10 cellular contexts compared by ENCODE assay signal in genomic region chr9:128362774-128363173, GRCh38. TPM values are rescaled to one million over a fixed set of nuclear protein-coding genes. Genes with fewer than 3 reads are reported as not detected.
DNase-seq lines count a peak whose midpoint lies in the region; TF ChIP-seq lines count a peak whose summit lies in the region.
"Had no signal": no experiment of that assay in that cellular context is flagged by ENCODE, and none has a peak within 500 bp of the region (broad histone marks: within the 10 kb centered on the region; RNA-seq: fewer than 3 reads in every experiment).

No MANE protein-coding gene starts in this region.

- H3K36me3 ChIP-seq in ACC112 (ENCODE audit: insufficient read depth, low read length) (no peaks in the 10 kb centered on the region), parathyroid adenoma (ENCODE audit: control insufficient read depth, insufficient read depth, low read length) (no peaks in the 10 kb centered on the region)
- no peaks in the 10 kb centered on the region for H3K36me3 ChIP-seq in effector memory CD4-positive, alpha-beta T cell (ENCODE audit: control insufficient read depth, insufficient read depth, low read length)
- H3K36me3 ChIP-seq in CD4-positive, alpha-beta memory T cell (ENCODE audit: insufficient read depth, low read length), result no peaks in the 10 kb centered on the region

- H3K4me1 Mint-ChIP-seq in CD4-positive, alpha-beta memory T cell, result peaks cover 2 to 18% (median 8%) of the 10 kb centered on the region in 4 donors

- no peak overlapping the region for H3K9ac ChIP-seq in parathyroid adenoma

- TF ChIP-seq CTCF in RWPE1 (conservative IDR thresholded peaks at IDR 0.05; ENCODE audit: low read depth), result no peak
- TF ChIP-seq CTCF in parathyroid adenoma (IDR thresholded peaks at IDR 0.05), result no peak

- H3K4me2 ChIP-seq in parathyroid adenoma (ENCODE audit: low read length), result no peak overlapping the region

- H3K4me1 ChIP-seq in ACC112 (ENCODE audit: control insufficient read depth, insufficient read depth, low read length, unreplicated experiment) (peaks cover 13% of the 10 kb centered on the region), parathyroid adenoma (no peaks in the 10 kb centered on the region)
- H3K4me1 ChIP-seq in effector memory CD4-positive, alpha-beta T cell (ENCODE audit: control insufficient read depth, insufficient read depth, low read length, poor library complexity, severe bottlenecking), result no peaks in the 10 kb centered on the region
- peaks cover 19% of the 10 kb centered on the region for H3K4me1 ChIP-seq in CD4-positive, alpha-beta memory T cell (ENCODE audit: insufficient read depth, low read length)

- POLR2A ChIA-PET in RWPE1 (lab: Yijun Ruan, JAX; ENCODE audit: low non-redundant PET), result interaction anchor here (0.5 to 1.0 kb wide), 2 partner anchors 190 to 482 kb away, joined by 3 to 9 read pairs; partner anchors contain the start of gene SPTAN1
- POLR2A ChIA-PET in CD4-positive, alpha-beta memory T cell (lab: Charles Lee; ENCODE audit: partially characterized antibody), result interaction anchor here (1.2 to 3.2 kb wide), 6 partner anchors 8 to 455 kb away, joined by 3 to 41 read pairs (median 5); partner anchors contain the start of genes COQ4, ENDOG and URM1

- peak overlapping the region; percentile 10 for H2AFZ ChIP-seq in ACC112 (ENCODE audit: low read length, unreplicated experiment)
- peak overlapping the region; percentile 87 for H2AFZ ChIP-seq in parathyroid adenoma

- H3K27me3 ChIP-seq in ACC112 (ENCODE audit: insufficient read depth, low read length) (no peaks in the 10 kb centered on the region), parathyroid adenoma (ENCODE audit: control insufficient read depth, insufficient read depth, low read length) (no peaks in the 10 kb centered on the region)
- H3K27me3 ChIP-seq in effector memory CD4-positive, alpha-beta T cell (replicated peaks; ENCODE audit: control insufficient read depth, insufficient read depth, low read length, poor library complexity, severe bottlenecking), result no peaks in the 10 kb centered on the region
- no peaks in the 10 kb centered on the region for H3K27me3 ChIP-seq in CD4-positive, alpha-beta memory T cell (ENCODE audit: insufficient read depth, low read length)

- H3K4me3 ChIP-seq in ACC112 (ENCODE audit: low read depth, low read length) (no peak overlapping the region), parathyroid adenoma (ENCODE audit: low read depth, low read length) (no peak overlapping the region)
- no peak overlapping the region for H3K4me3 ChIP-seq in effector memory CD4-positive, alpha-beta T cell (ENCODE audit: insufficient read depth, low read depth, low read length, poor library complexity, severe bottlenecking)
- no peak overlapping the region for H3K4me3 ChIP-seq in CD4-positive, alpha-beta memory T cell (ENCODE audit: low read length in 2 of 2)

- no peak overlapping the region for H3K27ac ChIP-seq in ACC112 (ENCODE audit: low read depth, low read length)
- H3K27ac ChIP-seq in RWPE1, result peak overlapping the region; percentile 84
- H3K27ac ChIP-seq in effector memory CD4-positive, alpha-beta T cell (ENCODE audit: insufficient read depth, low read length, poor library complexity, severe bottlenecking), result peak overlapping the region; percentile 4
- no peak overlapping the region for H3K27ac ChIP-seq in parathyroid adenoma
- H3K27ac ChIP-seq in CD4-positive, alpha-beta memory T cell (ENCODE audit: low read depth, low read length), result no peak overlapping the region

- H3K27ac Mint-ChIP-seq in CD4-positive, alpha-beta memory T cell, result no peak overlapping the region
- H3K27ac Mint-ChIP-seq: naive B cell had no signal

- peaks cover 2 to 4% of the 10 kb centered on the region in 2 donors for H3K27me3 Mint-ChIP-seq in CD4-positive, alpha-beta memory T cell

- no peaks in the 10 kb centered on the region for H3K79me2 ChIP-seq in ACC112 (ENCODE audit: control insufficient read depth, insufficient read depth, low read length, unreplicated experiment)
- H3K79me2 ChIP-seq in parathyroid adenoma, result no peaks in the 10 kb centered on the region

- peak overlapping the region in 2 of 8 donors; percentile 3 to 16 for H3K4me3 Mint-ChIP-seq in CD4-positive, alpha-beta memory T cell

- DNase-seq in RWPE1 (ENCODE audit: low spot score) (no peak), HK-2 (ENCODE audit: unreplicated experiment) (no peak)
- DNase-seq in effector memory CD4-positive, alpha-beta T cell, result no peak
- DNase-seq in stimulated activated naive CD4-positive, alpha-beta T cell (lab: John Stamatoyannopoulos, UW), result no peak
- no peak for DNase-seq in CD4-positive, alpha-beta memory T cell
- DNase-seq in activated effector memory CD4-positive, alpha-beta T cell treated with anti-CD3 and anti-CD28 coated beads, Interleukin-2, amount 50 U/mL, for 16 hours, result no peak

- intact Hi-C loops in CD4-positive, alpha-beta memory T cell (cut with micrococcal nuclease), result loop anchor here (1.0 to 10.0 kb wide), 5 partner anchors 9 to 142 kb away; partner anchors contain the start of genes CERCAM, GLE1 and URM1

- H3K9me3 Mint-ChIP-seq in CD4-positive, alpha-beta memory T cell, result no peaks in the 10 kb centered on the region
- H3K9me3 Mint-ChIP-seq: activated naive CD4-positive, alpha-beta T cell treated with anti-CD3 and anti-CD28 coated beads, Interleukin-2, amount 10 ng/mL, durations not matched to agents 7 days and 5 days; naive B cell had no signal

- no peaks in the 10 kb centered on the region for H3K36me3 Mint-ChIP-seq in CD4-positive, alpha-beta memory T cell
- H3K36me3 Mint-ChIP-seq: activated naive CD4-positive, alpha-beta T cell treated with anti-CD3 and anti-CD28 coated beads, Interleukin-2, amount 10 ng/mL, durations not matched to agents 7 days and 5 days; naive B cell had no signal

- CTCF ChIA-PET in RWPE1 (lab: Yijun Ruan, JAX), result interaction anchor here (0.6 to 2.8 kb wide), 23 partner anchors 8 to 1328 kb away, joined by 3 to 33 read pairs (median 4); partner anchors contain the start of genes CERCAM, GLE1, SLC27A4 and URM1
- CTCF ChIA-PET in CD4-positive, alpha-beta memory T cell (lab: Charles Lee; ENCODE audit: partially characterized antibody), result interaction anchor here (0.6 to 3.4 kb wide), 32 partner anchors 8 to 566 kb away, joined by 3 to 54 read pairs (median 4); partner anchors contain the start of genes GLE1, ODF2, SLC27A4 and URM1

- H3K9me3 ChIP-seq in effector memory CD4-positive, alpha-beta T cell (ENCODE audit: control insufficient read depth, low read length), result no peaks in the 10 kb centered on the region
- no peaks in the 10 kb centered on the region for H3K9me3 ChIP-seq in parathyroid adenoma (ENCODE audit: control insufficient read depth, low read length)
- no peaks in the 10 kb centered on the region for H3K9me3 ChIP-seq in CD4-positive, alpha-beta memory T cell (ENCODE audit: control insufficient read depth in 1 of 2, low read length in 2 of 2)

RNA-seq across cellular contexts. Expression of gene URM1, which starts 8.4 kb away (rescaled TPM):
- 10 to 100 TPM; 44.1 to 45.5 TPM for total RNA-seq in CD4-positive, alpha-beta memory T cell
- polyA plus RNA-seq in CD4-positive, alpha-beta memory T cell, result 10 to 100 TPM; 50.5 to 50.8 TPM

RNA-seq across cellular contexts. Expression of gene SLC27A4, which starts 22.4 kb away (rescaled TPM):
- 10 to 100 TPM; 13.9 to 16.3 TPM for total RNA-seq in CD4-positive, alpha-beta memory T cell
- 1 to 10 TPM; 5.4 to 8.6 TPM for polyA plus RNA-seq in CD4-positive, alpha-beta memory T cell

RNA-seq across cellular contexts. Expression of gene COQ4, which starts 40.1 kb away (rescaled TPM):
- total RNA-seq in CD4-positive, alpha-beta memory T cell, result 10 to 100 TPM; 50.0 to 51.3 TPM
- polyA plus RNA-seq in CD4-positive, alpha-beta memory T cell, result 10 to 100 TPM; 34.8 to 42.6 TPM

RNA-seq across cellular contexts. Expression of gene TRUB2, which starts 40.5 kb away (rescaled TPM):
- 10 to 100 TPM; 19.6 to 19.8 TPM for total RNA-seq in CD4-positive, alpha-beta memory T cell
- polyA plus RNA-seq in CD4-positive, alpha-beta memory T cell, result 10 to 100 TPM; 22.8 to 27.4 TPM

RNA-seq across cellular contexts. Expression of gene CERCAM, which starts 57.9 kb away (rescaled TPM):
- total RNA-seq in CD4-positive, alpha-beta memory T cell, result under 1 TPM; 0.29 to 0.64 TPM
- under 1 TPM in 1 of 2 donors, not detected in 1; 0.38 TPM for polyA plus RNA-seq in CD4-positive, alpha-beta memory T cell

Comparison
In these comparisons a context has a peak if more than half of its experiments do, and no peak if none do; other contexts are left out.
1. H3K27ac ChIP-seq: peak in RWPE1 (single experiment) and effector memory CD4-positive, alpha-beta T cell (single experiment); none in ACC112 (single experiment), parathyroid adenoma (single experiment) and CD4-positive, alpha-beta memory T cell (single experiment).